ENCODE assay signal across 13 cellular contexts in the genomic region with DNA sequence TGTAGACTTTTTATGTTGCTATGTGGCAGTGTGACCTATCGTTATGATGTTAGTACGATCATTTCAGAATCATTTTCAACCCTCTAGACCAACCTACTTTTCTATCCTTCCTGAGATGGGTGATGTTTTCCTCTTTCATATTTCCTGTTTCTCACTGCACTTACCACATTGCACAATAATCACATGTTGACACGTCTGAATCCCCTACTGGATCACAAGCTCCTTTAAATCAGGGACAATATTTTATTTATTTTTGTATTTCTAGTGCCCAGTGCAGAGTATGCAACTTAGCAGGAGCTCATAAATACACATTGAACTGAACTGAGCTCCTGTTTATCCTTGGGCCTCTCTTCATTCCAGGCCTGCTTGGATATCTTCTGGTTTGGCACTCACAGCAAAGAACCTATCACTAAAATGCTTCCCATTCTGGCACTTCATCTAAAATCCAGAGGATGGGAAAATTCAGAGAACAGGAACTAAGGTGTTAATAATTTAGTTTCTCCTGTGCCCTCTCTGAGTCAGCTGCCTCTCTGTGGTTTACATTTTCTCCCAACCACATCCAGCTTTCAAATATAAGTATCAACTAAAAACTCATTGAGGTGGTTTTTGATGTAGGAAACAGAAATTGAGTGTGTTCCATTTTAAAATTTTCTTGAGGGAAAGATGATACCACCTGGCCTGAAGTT.
DNase-seq lines count a peak whose midpoint lies in the region; ATAC-seq, FAIRE-seq and TF ChIP-seq lines count a peak whose summit lies in the region.
"Had no signal": no experiment of that assay in that cellular context is flagged by ENCODE, and none has a peak within 500 bp of the region (broad histone marks: within the 10 kb centered on the region; RNA-seq: fewer than 3 reads in every experiment).

No MANE protein-coding gene starts in this region.

- H3K27ac Mint-ChIP-seq in activated naive CD4-positive, alpha-beta T cell treated with anti-CD3 and anti-CD28 coated beads, Interleukin-2, amount 10 ng/mL, durations not matched to agents 7 days and 5 days = peak overlapping the region; percentile 92
- H3K27ac Mint-ChIP-seq in T-cell = peak overlapping the region; percentile 79 to 90
- H3K27ac Mint-ChIP-seq in stimulated activated naive CD8-positive, alpha-beta T cell treated with anti-CD3 and anti-CD28 coated beads, Interleukin-15, amount 100 ng/mL, for 72 hours = peak overlapping the region; percentile 2 to 87
- H3K27ac Mint-ChIP-seq: HFFc6 had no signal

- H3K4me3 Mint-ChIP-seq in activated naive CD4-positive, alpha-beta T cell treated with anti-CD3 and anti-CD28 coated beads, Interleukin-2, amount 10 ng/mL, durations not matched to agents 7 days and 5 days = peak overlapping the region; percentile 31
- peak overlapping the region; percentile 53 to 68 (median 59) for H3K4me3 Mint-ChIP-seq in T-cell
- H3K4me3 Mint-ChIP-seq in stimulated activated naive CD8-positive, alpha-beta T cell treated with anti-CD3 and anti-CD28 coated beads, Interleukin-15, amount 100 ng/mL, for 72 hours = peak overlapping the region; percentile 11 to 51
- H3K4me3 Mint-ChIP-seq: HFFc6 had no signal

- H3K36me3 Mint-ChIP-seq in activated naive CD4-positive, alpha-beta T cell treated with anti-CD3 and anti-CD28 coated beads, Interleukin-2, amount 10 ng/mL, durations not matched to agents 7 days and 5 days = peaks cover 21% of the 10 kb centered on the region
- no peaks in the 10 kb centered on the region for H3K36me3 Mint-ChIP-seq in T-cell

- DNase-seq in activated naive CD4-positive, alpha-beta T cell treated with anti-CD3 and anti-CD28 coated beads, Interleukin-2, amount 10 ng/mL, durations not matched to agents 7 days and 5 days = peak; percentile 52
- no peak for DNase-seq in activated naive CD4-positive, alpha-beta T cell (lab: John Stamatoyannopoulos, UW)
- peak in 4 of 34 experiments; percentile 7 to 30 (median 12) for DNase-seq in T-cell
- DNase-seq in fibroblast of mammary gland (ENCODE audit: low read depth) = peak; percentile 8
- DNase-seq in stimulated activated naive CD8-positive, alpha-beta T cell treated with anti-CD3 and anti-CD28 coated beads, Interleukin-15, amount 100 ng/mL, for 72 hours = no peak
- no peak for DNase-seq in AG20443 (ENCODE audit: low spot score)
- no peak for DNase-seq in GM19239 (ENCODE audit: insufficient read length, low spot score)
- DNase-seq: aorta, EL, HFFc6, nucleus accumbens had no signal

- POLR2A ChIA-PET in T-cell (lab: Charles Lee) = interaction anchor here (0.9 to 1.0 kb wide), 2 partner anchors 12 to 55 kb away, joined by 3 to 7 read pairs; no protein-coding TSS in a partner anchor

- H3K9me3 Mint-ChIP-seq in activated naive CD4-positive, alpha-beta T cell treated with anti-CD3 and anti-CD28 coated beads, Interleukin-2, amount 10 ng/mL, durations not matched to agents 7 days and 5 days = peaks cover 23% of the 10 kb centered on the region
- peaks cover 0 to 9% (median 0%) of the 10 kb centered on the region in 3 donors for H3K9me3 Mint-ChIP-seq in T-cell
- peaks cover 0 to 9% of the 10 kb centered on the region in 2 donors for H3K9me3 Mint-ChIP-seq in stimulated activated naive CD8-positive, alpha-beta T cell treated with anti-CD3 and anti-CD28 coated beads, Interleukin-15, amount 100 ng/mL, for 72 hours
- H3K9me3 Mint-ChIP-seq: HFFc6 had no signal

- peak; percentile 86 to 94 (median 92) for ATAC-seq in T-cell (replicated peaks in 1 of 4)
- ATAC-seq in stimulated activated naive CD8-positive, alpha-beta T cell treated with anti-CD3 and anti-CD28 coated beads, Interleukin-15, amount 100 ng/mL, for 72 hours = peak; percentile 88
- no peak for ATAC-seq in HG03159 (IDR thresholded peaks at IDR 0.05; ENCODE audit: unreplicated experiment)

- CTCF ChIA-PET in activated naive CD4-positive, alpha-beta T cell treated with anti-CD3 and anti-CD28 coated beads, Interleukin-2, amount 10 ng/mL, durations not matched to agents 7 days and 5 days (lab: Charles Lee) = interaction anchor here (1.0 to 1.8 kb wide), 4 partner anchors 15 to 65 kb away, joined by 3 to 4 read pairs (median 4); no protein-coding TSS in a partner anchor
- CTCF ChIA-PET in T-cell (lab: Charles Lee) = interaction anchor here (0.6 to 1.0 kb wide), 7 partner anchors 12 to 223 kb away, joined by 3 to 7 read pairs (median 4); a partner anchor contains a TSS

- peaks cover 14% of the 10 kb centered on the region for H3K27me3 Mint-ChIP-seq in activated naive CD4-positive, alpha-beta T cell treated with anti-CD3 and anti-CD28 coated beads, Interleukin-2, amount 10 ng/mL, durations not matched to agents 7 days and 5 days
- no peaks in the 10 kb centered on the region for H3K27me3 Mint-ChIP-seq in T-cell
- peaks cover 7% of the 10 kb centered on the region for H3K27me3 Mint-ChIP-seq in stimulated activated naive CD8-positive, alpha-beta T cell treated with anti-CD3 and anti-CD28 coated beads, Interleukin-15, amount 100 ng/mL, for 72 hours

- no peak for FAIRE-seq in GM19239 (lab: Jason Lieb, UNC)

- H3K4me3 ChIP-seq in fibroblast of mammary gland (ENCODE audit: control insufficient read depth, low read depth, low read length) = no peak overlapping the region
- H3K4me3 ChIP-seq: hepatocyte had no signal

- no peak for TF ChIP-seq CTCF in fibroblast of mammary gland (conservative IDR thresholded peaks at IDR 0.05; ENCODE audit: control insufficient read depth, insufficient read depth, low read depth, low read length)

- peaks cover 40% of the 10 kb centered on the region for H3K4me1 Mint-ChIP-seq in activated naive CD4-positive, alpha-beta T cell treated with anti-CD3 and anti-CD28 coated beads, Interleukin-2, amount 10 ng/mL, durations not matched to agents 7 days and 5 days
- H3K4me1 Mint-ChIP-seq in T-cell = peaks cover 55 to 67% (median 56%) of the 10 kb centered on the region in 3 donors
- H3K4me1 Mint-ChIP-seq in stimulated activated naive CD8-positive, alpha-beta T cell treated with anti-CD3 and anti-CD28 coated beads, Interleukin-15, amount 100 ng/mL, for 72 hours = peaks cover 43% of the 10 kb centered on the region

Comparison
In these comparisons a context has a peak if more than half of its experiments do, and no peak if none do; other contexts are left out.
1. DNase-seq: peak in activated naive CD4-positive, alpha-beta T cell treated with anti-CD3 and anti-CD28 coated beads, Interleukin-2, amount 10 ng/mL, durations not matched to agents 7 days and 5 days (single experiment) and fibroblast of mammary gland (single experiment); none in activated naive CD4-positive, alpha-beta T cell (0 of 4), stimulated activated naive CD8-positive, alpha-beta T cell treated with anti-CD3 and anti-CD28 coated beads, Interleukin-15, amount 100 ng/mL, for 72 hours (0 of 2), AG20443 (single experiment) and GM19239 (single experiment).
2. Peak in every context shown above with its lines, with median percentiles within 50 percentile points of each other: H3K27ac Mint-ChIP-seq and H3K4me3 Mint-ChIP-seq.